20 cellular contexts compared by ENCODE assay signal in genomic region chr4:76958891-76959290, GRCh38.
"Had no signal": no experiment of that assay in that cellular context is flagged by ENCODE, and none has a peak within 500 bp of the region (broad histone marks: within the 10 kb centered on the region; RNA-seq: fewer than 3 reads in every experiment).

No MANE protein-coding gene starts in this region.

- FAIRE-seq: K562 had no signal

- ATAC-seq: K562, Panc1, PC-3 had no signal

- H3K4me3 Mint-ChIP-seq: IgD-negative memory B cell had no signal

- DNase-seq: Kasumi-1, MM.1S, NCI-H1092 treated with DMSO at 0.1 percent for 48 hours, NCI-H1436, NCI-H187, NCI-H2029, NCI-H2081 treated with DMSO at 0.1 percent for 48 hours, NCI-H2171, NCI-H226, NCI-H446, NCI-H510A, NCI-H524 treated with DMSO at 0.1 percent for 48 hours, NCI-H69, NCI-H774, PC-3, SHP77, SK-N-SH had no signal

- H3K27ac Mint-ChIP-seq: IgD-negative memory B cell had no signal

- H3K9me3 Mint-ChIP-seq: IgD-negative memory B cell had no signal

- H3K27me3 Mint-ChIP-seq: IgD-negative memory B cell had no signal
